8 cellular contexts compared by ENCODE assay signal in genomic region chr4:80184053-80184790, GRCh38. TPM values are rescaled to one million over a fixed set of nuclear protein-coding genes. Genes with fewer than 3 reads are reported as not detected.
DNase-seq lines count a peak whose midpoint lies in the region; ATAC-seq and TF ChIP-seq lines count a peak whose summit lies in the region.

No MANE protein-coding gene starts in this region.

- H3K4me1 ChIP-seq in body of pancreas: peaks cover 29% of the 10 kb centered on the region

- TF ChIP-seq CTCF in GM10248 (IDR thresholded peaks at IDR 0.05; ENCODE audit: control extremely low read depth, extremely low read depth, low read depth, missing control alignments): peak; percentile 92
- TF ChIP-seq CTCF in body of pancreas (IDR thresholded peaks at IDR 0.05): peak; percentile 58 to 85 (median 80)

- POLR2A ChIA-PET in GM10248 (lab: Yijun Ruan, JAX): no interaction called here

- H3K27ac ChIP-seq in body of pancreas: no peak overlapping the region

- H3K36me3 ChIP-seq in body of pancreas (replicated peaks in 1 of 2; ENCODE audit: insufficient read depth in 1 of 2, low read depth in 2 of 2): no peaks in the 10 kb centered on the region

- intact Hi-C loops in body of pancreas (cut with DNase I): no loop called here

- DNase-seq in GM10248 (ENCODE audit: extremely low spot score) (peak; percentile 91), HCEC 1CT (peak; percentile 78), M059J (ENCODE audit: low read depth) (peak; percentile 78), T1000 (lab: John Stamatoyannopoulos, UW) (peak; percentile 82), body of pancreas (peak; percentile 65 to 80 (median 76)), iPS-NIHi7 (ENCODE audit: extremely low spot score) (peak; percentile 91), smooth muscle cell of the brain vasculature (ENCODE audit: low read depth, low spot score) (peak; percentile 74), inferior parietal cortex (ENCODE audit: extremely low spot score) (no peak)

- peak; percentile 89 for ATAC-seq in body of pancreas

- 0 to 2% methylated on average over 35 to 45 of the region's 45 CpGs for WGBS in body of pancreas, 2 donors

- CTCF ChIA-PET in GM10248 (lab: Yijun Ruan, JAX): interaction anchor here (0.6 to 4.4 kb wide), 18 partner anchors 8 to 862 kb away, joined by 3 to 30 read pairs (median 4); no protein-coding TSS in a partner anchor

- peaks cover 0 to 36% of the 10 kb centered on the region in 2 donors for H3K27me3 ChIP-seq in body of pancreas

- TF ChIP-seq POLR2A in body of pancreas (IDR thresholded peaks at IDR 0.05): no peak

- no peaks in the 10 kb centered on the region for H3K9me3 ChIP-seq in body of pancreas

- peak overlapping the region in 1 of 2 donors; percentile 41 for H3K4me3 ChIP-seq in body of pancreas

RNA-seq across cellular contexts. Expression of gene PRDM8, which starts 13.1 kb away (rescaled TPM):
- total RNA-seq in M059J (2014; rRNA removed; shearing (Covaris generic)): 5.5 and 10.6 TPM in 2 replicates
- 1 to 10 TPM; 2.6 to 5.9 TPM for total RNA-seq in body of pancreas
